In the genomic region with DNA sequence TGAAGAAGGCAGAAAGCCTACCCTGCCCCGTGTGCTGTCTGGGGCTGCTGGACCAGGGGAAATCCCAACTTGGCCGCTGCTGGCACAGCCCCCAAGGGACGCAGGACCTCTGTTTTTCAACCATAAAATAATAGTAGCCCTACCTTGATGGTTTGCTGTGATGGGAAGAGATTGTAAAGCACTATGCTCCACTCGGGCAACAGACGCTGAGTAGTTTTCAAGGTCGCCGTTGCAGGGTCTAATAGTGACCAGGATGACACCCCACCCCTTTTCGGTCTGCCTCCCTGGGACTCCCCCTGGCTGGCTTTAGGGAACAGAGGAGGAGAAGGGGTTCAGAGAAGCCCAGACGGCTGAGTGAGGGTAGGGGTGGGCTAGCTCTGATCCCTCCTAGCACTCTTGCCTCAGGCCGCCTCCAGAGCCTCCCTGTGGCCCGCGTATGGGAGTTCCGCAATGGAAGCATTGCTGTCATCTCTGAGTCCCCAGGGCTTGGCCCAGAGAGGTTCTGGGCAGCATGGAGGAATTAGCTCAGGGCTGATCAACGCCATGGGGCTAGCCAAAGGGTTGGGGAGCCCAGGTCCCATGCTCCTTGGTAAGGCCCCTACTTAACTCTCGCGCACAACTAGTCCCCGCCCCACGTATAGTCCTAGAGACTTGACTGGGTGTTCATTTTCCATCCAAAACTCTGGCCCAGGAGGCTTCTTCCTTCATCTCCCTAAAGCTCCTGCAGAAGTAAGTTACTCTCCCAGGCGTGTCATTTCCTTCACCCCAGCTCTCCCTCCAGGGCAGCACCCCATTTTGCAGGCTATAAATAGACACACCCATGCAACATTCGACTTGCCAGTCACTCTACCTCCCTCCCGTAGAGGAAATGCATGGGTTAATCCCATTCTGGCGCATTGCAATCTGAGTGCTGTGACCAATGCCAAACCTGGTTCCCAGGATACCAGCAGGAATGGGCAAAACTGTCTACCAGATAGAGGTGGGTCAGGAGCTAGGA, we compare ENCODE assay signal across 1 cellular context.
TF ChIP-seq lines count a peak whose summit lies in the region.

No MANE protein-coding gene starts in this region.

TF ChIP-seq in HepG2, 621 proteins besides CTCF, POLR2A, EP300 and RAD21:
- TF ChIP-seq ZZZ3 (CRISPR knock-in tag; IDR thresholded peaks at IDR 0.05; ENCODE audit: borderline replicate concordance) (0 out of 2 replicates have a peak, but pooled peaks have one; percentile 15), ZMYM3 (CRISPR knock-in tag; IDR thresholded peaks at IDR 0.05) (no peak), ZNF773 (CRISPR knock-in tag; IDR thresholded peaks at IDR 0.05; ENCODE audit: borderline replicate concordance) (no peak), CBX5 (CRISPR knock-in tag; IDR thresholded peaks at IDR 0.05; ENCODE audit: borderline replicate concordance) (0 out of 2 replicates have a peak, but pooled peaks have one; percentile 41), ATF5 (CRISPR knock-in tag; IDR thresholded peaks at IDR 0.05; ENCODE audit: low read depth) (no peak), SUZ12 (IDR thresholded peaks at IDR 0.05; ENCODE audit: low read depth, low read length) (no peak), ZBTB33 (CRISPR knock-in tag; IDR thresholded peaks at IDR 0.05) (peak; percentile 52; the same call in 1 of the 2 replicates), ELK4 (CRISPR knock-in tag; IDR thresholded peaks at IDR 0.05; ENCODE audit: borderline replicate concordance) (no peak), KLF9 (CRISPR knock-in tag; IDR thresholded peaks at IDR 0.05; ENCODE audit: low read depth) (no peak), SOX6 (IDR thresholded peaks at IDR 0.05) (no peak), SOX6 (CRISPR knock-in tag; IDR thresholded peaks at IDR 0.05) (0 out of 2 replicates have a peak, but pooled peaks have one; percentile 20), SIN3A (IDR thresholded peaks at IDR 0.05; ENCODE audit: borderline replicate concordance, low read depth, low read length) (0 out of 2 replicates have a peak, but pooled peaks have one; percentile 43), SRSF1 (optimal IDR thresholded peaks at IDR 0.05; ENCODE audit: low read depth, low read length) (no peak), GFI1 (CRISPR knock-in tag; IDR thresholded peaks at IDR 0.05; ENCODE audit: borderline replicate concordance) (0 out of 2 replicates have a peak, but pooled peaks have one; percentile 7)
- TF ChIP-seq, protein P1, sequence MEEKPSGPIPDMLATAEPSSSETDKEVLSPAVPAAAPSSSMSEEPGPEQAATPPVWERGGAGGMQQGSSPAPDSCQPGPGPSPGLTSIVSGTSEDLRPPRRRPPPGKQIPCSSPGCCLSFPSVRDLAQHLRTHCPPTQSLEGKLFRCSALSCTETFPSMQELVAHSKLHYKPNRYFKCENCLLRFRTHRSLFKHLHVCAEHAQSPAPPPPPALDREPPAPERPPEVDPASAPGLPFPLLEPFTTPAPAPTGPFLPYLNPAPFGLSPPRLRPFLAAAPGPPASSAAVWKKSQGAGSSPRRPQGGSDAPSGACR (CRISPR knock-in tag; IDR thresholded peaks at IDR 0.05): 0 out of 2 replicates have a peak, but pooled peaks have one; percentile 28
- TF ChIP-seq, protein P2, sequence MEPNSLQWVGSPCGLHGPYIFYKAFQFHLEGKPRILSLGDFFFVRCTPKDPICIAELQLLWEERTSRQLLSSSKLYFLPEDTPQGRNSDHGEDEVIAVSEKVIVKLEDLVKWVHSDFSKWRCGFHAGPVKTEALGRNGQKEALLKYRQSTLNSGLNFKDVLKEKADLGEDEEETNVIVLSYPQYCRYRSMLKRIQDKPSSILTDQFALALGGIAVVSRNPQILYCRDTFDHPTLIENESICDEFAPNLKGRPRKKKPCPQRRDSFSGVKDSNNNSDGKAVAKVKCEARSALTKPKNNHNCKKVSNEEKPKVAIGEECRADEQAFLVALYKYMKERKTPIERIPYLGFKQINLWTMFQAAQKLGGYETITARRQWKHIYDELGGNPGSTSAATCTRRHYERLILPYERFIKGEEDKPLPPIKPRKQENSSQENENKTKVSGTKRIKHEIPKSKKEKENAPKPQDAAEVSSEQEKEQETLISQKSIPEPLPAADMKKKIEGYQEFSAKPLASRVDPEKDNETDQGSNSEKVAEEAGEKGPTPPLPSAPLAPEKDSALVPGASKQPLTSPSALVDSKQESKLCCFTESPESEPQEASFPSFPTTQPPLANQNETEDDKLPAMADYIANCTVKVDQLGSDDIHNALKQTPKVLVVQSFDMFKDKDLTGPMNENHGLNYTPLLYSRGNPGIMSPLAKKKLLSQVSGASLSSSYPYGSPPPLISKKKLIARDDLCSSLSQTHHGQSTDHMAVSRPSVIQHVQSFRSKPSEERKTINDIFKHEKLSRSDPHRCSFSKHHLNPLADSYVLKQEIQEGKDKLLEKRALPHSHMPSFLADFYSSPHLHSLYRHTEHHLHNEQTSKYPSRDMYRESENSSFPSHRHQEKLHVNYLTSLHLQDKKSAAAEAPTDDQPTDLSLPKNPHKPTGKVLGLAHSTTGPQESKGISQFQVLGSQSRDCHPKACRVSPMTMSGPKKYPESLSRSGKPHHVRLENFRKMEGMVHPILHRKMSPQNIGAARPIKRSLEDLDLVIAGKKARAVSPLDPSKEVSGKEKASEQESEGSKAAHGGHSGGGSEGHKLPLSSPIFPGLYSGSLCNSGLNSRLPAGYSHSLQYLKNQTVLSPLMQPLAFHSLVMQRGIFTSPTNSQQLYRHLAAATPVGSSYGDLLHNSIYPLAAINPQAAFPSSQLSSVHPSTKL (CRISPR knock-in tag; IDR thresholded peaks at IDR 0.05): no peak
